8 cellular contexts compared by ENCODE assay signal in genomic region chr1:25695991-25696330, GRCh38.
A peak's percentile ranks its signal among the peaks of the same experiment; 100 is the strongest.
DNase-seq lines count a peak whose midpoint lies in the region; ATAC-seq lines count a peak whose summit lies in the region.

No MANE protein-coding gene starts in this region.

- H3K27ac ChIP-seq in neuronal stem cell (replicated peaks; ENCODE audit: low read length), result peak overlapping the region; percentile 29

- no peaks in the 10 kb centered on the region for H3K36me3 ChIP-seq in MG63
- H3K36me3 ChIP-seq in neuronal stem cell (replicated peaks in 1 of 2; ENCODE audit: control insufficient read depth in 2 of 2, insufficient read depth in 2 of 2, low read length in 2 of 2), result peaks cover 0 to 2% of the 10 kb centered on the region in 2 donors

- no peak overlapping the region for H4K91ac ChIP-seq in neuronal stem cell (ENCODE audit: low read depth, low read length, poor library complexity)

- H2BK5ac ChIP-seq in neuronal stem cell (ENCODE audit: low read length), result no peak overlapping the region

- H3K18ac ChIP-seq in neuronal stem cell (ENCODE audit: low read length), result no peak overlapping the region

- no peak overlapping the region for H3K4ac ChIP-seq in neuronal stem cell (ENCODE audit: low read length)

- no peak overlapping the region for H3K23ac ChIP-seq in neuronal stem cell (ENCODE audit: low read depth, low read length, poor library complexity)

- no peak overlapping the region for H2BK120ac ChIP-seq in neuronal stem cell (ENCODE audit: low read depth, low read length)

- no CpG with 5 or more reads among the region's 5 CpGs for WGBS in neuronal stem cell (ENCODE audit: extremely low coverage in 2 of 2, insufficient read length in 2 of 2, insufficient replicate concordance in 1 of 2), 2 donors

- DNase-seq in AG20443 (ENCODE audit: low spot score) (peak; percentile 79), MG63 (peak; percentile 39), neuronal stem cell (ENCODE audit: low spot score) (no peak), DMS153 (lab: John Stamatoyannopoulos, UW) (no peak), NCI-H526 (lab: John Stamatoyannopoulos, UW) (no peak), NCI-H2081 (lab: John Stamatoyannopoulos, UW) (no peak)

- no peak overlapping the region for H3K4me3 ChIP-seq in MG63
- no peak overlapping the region for H3K4me3 ChIP-seq in neuronal stem cell (ENCODE audit: low read length in 2 of 2)

- peak overlapping the region; percentile 36 for H2AFZ ChIP-seq in neuronal stem cell (ENCODE audit: low read length)

- H3K14ac ChIP-seq in neuronal stem cell (ENCODE audit: low read length), result no peak overlapping the region

- no peak overlapping the region for H2BK12ac ChIP-seq in neuronal stem cell (ENCODE audit: low read length)

- no peak overlapping the region for H3K9ac ChIP-seq in neuronal stem cell (ENCODE audit: low read depth, low read length, poor library complexity)

- H3K9me3 ChIP-seq in MG63 (no peaks in the 10 kb centered on the region), neuronal stem cell (replicated peaks in 1 of 2; ENCODE audit: control insufficient read depth in 2 of 2, insufficient read depth in 1 of 2, low read depth in 1 of 2, low read length in 2 of 2) (no peaks in the 10 kb centered on the region)

- H2AK5ac ChIP-seq in neuronal stem cell (ENCODE audit: low read depth, low read length), result no peak overlapping the region

- no peaks in the 10 kb centered on the region for H3K79me1 ChIP-seq in neuronal stem cell (ENCODE audit: low read depth, low read length)

- no peak overlapping the region for H3K4me2 ChIP-seq in neuronal stem cell (ENCODE audit: insufficient read depth, low read length, poor library complexity, severe bottlenecking)

- no peaks in the 10 kb centered on the region for H3K27me3 ChIP-seq in MG63
- H3K27me3 ChIP-seq in neuronal stem cell (ENCODE audit: control insufficient read depth in 3 of 3, insufficient read depth in 3 of 3, low read depth in 1 of 3, low read length in 3 of 3), result no peaks in the 10 kb centered on the region

- peak; percentile 64 for ATAC-seq in esophagus mucosa
- no peak for ATAC-seq in HG03039 (IDR thresholded peaks at IDR 0.05; ENCODE audit: unreplicated experiment)

- H2BK15ac ChIP-seq in neuronal stem cell (ENCODE audit: low read length), result no peak overlapping the region

- H4K8ac ChIP-seq in neuronal stem cell (ENCODE audit: low read depth, low read length), result no peak overlapping the region

- H3K4me1 ChIP-seq in neuronal stem cell (ENCODE audit: control insufficient read depth in 2 of 2, insufficient read depth in 1 of 2, low read depth in 1 of 2, low read length in 2 of 2), result peaks cover 29 to 54% of the 10 kb centered on the region in 2 donors

Comparison
In these comparisons a context has a peak if more than half of its experiments do, and no peak if none do; other contexts are left out.
1. DNase-seq: peak in AG20443 (single experiment) and MG63 (single experiment); none in neuronal stem cell (single experiment), DMS153 (single experiment), NCI-H526 (0 of 2) and NCI-H2081 (0 of 2).